In genomic region chr5:138664276-138664943, GRCh38 we compare ENCODE assay signal across 11 cellular contexts.
DNase-seq lines count a peak whose midpoint lies in the region; ATAC-seq, FAIRE-seq and TF ChIP-seq lines count a peak whose summit lies in the region.
"Had no signal": no experiment of that assay in that cellular context is flagged by ENCODE, and none has a peak within 500 bp of the region (broad histone marks: within the 10 kb centered on the region; RNA-seq: fewer than 3 reads in every experiment).

No MANE protein-coding gene starts in this region.

- no peak overlapping the region for H3K27ac Mint-ChIP-seq in chondrocyte (ENCODE audit: unreplicated experiment)
- H3K27ac Mint-ChIP-seq: activated CD4-positive, alpha-beta memory T cell treated with anti-CD3 and anti-CD28 coated beads, Interleukin-2, amount 10 ng/mL, durations not matched to agents 7 days and 5 days had no signal

- H3K4me3 ChIP-seq in BLaER1 treated with 17β-estradiol and CSF1 and Interleukin-3, amounts not matched to agents 10 nM and 100 nM = no peak overlapping the region
- no peak overlapping the region for H3K4me3 ChIP-seq in bronchial epithelial cell (ENCODE audit: low read depth, low read length)
- H3K4me3 ChIP-seq in left lung = no peak overlapping the region
- H3K4me3 ChIP-seq: uterus had no signal

- no peaks in the 10 kb centered on the region for H3K9me3 Mint-ChIP-seq in chondrocyte (ENCODE audit: low read depth)
- H3K9me3 Mint-ChIP-seq: activated CD4-positive, alpha-beta memory T cell treated with anti-CD3 and anti-CD28 coated beads, Interleukin-2, amount 10 ng/mL, durations not matched to agents 7 days and 5 days had no signal

- H3K36me3 Mint-ChIP-seq in chondrocyte (ENCODE audit: low read depth) = no peaks in the 10 kb centered on the region

- H3K27me3 Mint-ChIP-seq in chondrocyte (ENCODE audit: low read depth) = no peaks in the 10 kb centered on the region

- intact Hi-C loops in left lung (cut with DNase I) = no loop called here

- peak; percentile 89 for FAIRE-seq in bronchial epithelial cell (lab: Jason Lieb, UNC)

- DNase-seq in LHCN-M2 (ENCODE audit: low read depth) (peak; percentile 41), bronchial epithelial cell (ENCODE audit: low read depth) (peak; percentile 91), left lung (peak in 1 of 2 donors; percentile 14), NCI-H345 (lab: John Stamatoyannopoulos, UW) (no peak), chondrocyte (ENCODE audit: low spot score) (no peak)
- DNase-seq: activated CD4-positive, alpha-beta memory T cell treated with anti-CD3 and anti-CD28 coated beads, Interleukin-2, amount 10 ng/mL, durations not matched to agents 7 days and 5 days; NCI-H1436; uterus had no signal

- H4K20me1 ChIP-seq in BLaER1 treated with 17β-estradiol and CSF1 and Interleukin-3, amounts not matched to agents 10 nM and 100 nM = peaks cover 0 to 15% (median 0%) of the 10 kb centered on the region in 11 experiments; a peak in 4 of 22 replicates

- H3K4me1 Mint-ChIP-seq in chondrocyte (ENCODE audit: low read depth) = peaks cover 12% of the 10 kb centered on the region

- peak; percentile 35 for ATAC-seq in left lung
- no peak for ATAC-seq in GM21447 (IDR thresholded peaks at IDR 0.05; ENCODE audit: unreplicated experiment)
- ATAC-seq in HG02981 (IDR thresholded peaks at IDR 0.05; ENCODE audit: unreplicated experiment) = no peak

- H3K27ac ChIP-seq in BLaER1 treated with 17β-estradiol and CSF1 and Interleukin-3, amounts not matched to agents 10 nM and 100 nM = peak overlapping the region in 3 of 11 experiments; percentile 60 to 76 (median 74); a peak in 5 of 22 replicates
- H3K27ac ChIP-seq in left lung = no peak overlapping the region
- H3K27ac ChIP-seq: uterus had no signal

- H3K9ac ChIP-seq in BLaER1 treated with 17β-estradiol and CSF1 and Interleukin-3, amounts not matched to agents 10 nM and 100 nM = no peak overlapping the region

- H3K9me3 ChIP-seq in BLaER1 treated with 17β-estradiol and CSF1 and Interleukin-3, amounts not matched to agents 10 nM and 100 nM (replicated peaks in 1 of 11) = no peaks in the 10 kb centered on the region
- no peaks in the 10 kb centered on the region for H3K9me3 ChIP-seq in left lung
- H3K9me3 ChIP-seq: uterus had no signal

- no peaks in the 10 kb centered on the region for H3K36me3 ChIP-seq in BLaER1 treated with 17β-estradiol and CSF1 and Interleukin-3, amounts not matched to agents 10 nM and 100 nM
- H3K36me3 ChIP-seq in bronchial epithelial cell (ENCODE audit: control insufficient read depth, insufficient read depth, low read length) (no peaks in the 10 kb centered on the region), left lung (no peaks in the 10 kb centered on the region)
- H3K36me3 ChIP-seq: uterus had no signal

- H3K4me2 ChIP-seq in BLaER1 treated with 17β-estradiol and CSF1 and Interleukin-3, amounts not matched to agents 10 nM and 100 nM = peak overlapping the region; percentile 85 to 97 (median 93)

- no peak overlapping the region for H3K4me3 Mint-ChIP-seq in chondrocyte (ENCODE audit: unreplicated experiment)
- H3K4me3 Mint-ChIP-seq: activated CD4-positive, alpha-beta memory T cell treated with anti-CD3 and anti-CD28 coated beads, Interleukin-2, amount 10 ng/mL, durations not matched to agents 7 days and 5 days had no signal

- no peaks in the 10 kb centered on the region for H3K27me3 ChIP-seq in BLaER1 treated with 17β-estradiol and CSF1 and Interleukin-3, amounts not matched to agents 10 nM and 100 nM
- H3K27me3 ChIP-seq in bronchial epithelial cell (ENCODE audit: control insufficient read depth, insufficient read depth, low read length) (no peaks in the 10 kb centered on the region), left lung (peaks cover 0 to 9% of the 10 kb centered on the region in 2 donors)
- H3K27me3 ChIP-seq: uterus had no signal

- no peak for TF ChIP-seq CTCF in bronchial epithelial cell (IDR thresholded peaks at IDR 0.05; ENCODE audit: insufficient read depth, low read length, severe bottlenecking)
- no peak for TF ChIP-seq CTCF in left lung (IDR thresholded peaks at IDR 0.05)
- no peak for TF ChIP-seq CTCF in chondrocyte (IDR thresholded peaks at IDR 0.05)

- peaks cover 65 to 86% (median 79%) of the 10 kb centered on the region in 10 experiments for H3K4me1 ChIP-seq in BLaER1 treated with 17β-estradiol and CSF1 and Interleukin-3, amounts not matched to agents 10 nM and 100 nM
- H3K4me1 ChIP-seq in left lung = peaks cover 0 to 5% of the 10 kb centered on the region in 2 donors
- H3K4me1 ChIP-seq: uterus had no signal

Comparison
In these comparisons a context has a peak if more than half of its experiments do, and no peak if none do; other contexts are left out.
1. DNase-seq: peak in LHCN-M2 (single experiment) and bronchial epithelial cell (single experiment); none in NCI-H345 (single experiment) and chondrocyte (single experiment).